ENCODE assay signal across 24 cellular contexts in genomic region chr18:30163573-30163972, GRCh38.
"Had no signal": no experiment of that assay in that cellular context is flagged by ENCODE, and none has a peak within 500 bp of the region (broad histone marks: within the 10 kb centered on the region; RNA-seq: fewer than 3 reads in every experiment).

No MANE protein-coding gene starts in this region.

- ATAC-seq: left colon; natural killer cell; right lobe of liver; stimulated activated memory B cell treated with anti-CD40 and anti-IgM and Interleukin-4, amounts not matched to agents 10 μg/mL and 1 μg/mL and 100 μg/mL, for 72 hours; stimulated activated naive CD8-positive, alpha-beta T cell treated with anti-CD3 and anti-CD28 coated beads, Interleukin-15, amount 100 ng/mL, for 72 hours had no signal

- FAIRE-seq: kidney had no signal

- H3K4me3 ChIP-seq: left ventricle myocardium inferior, neural progenitor cell, right atrium auricular region, right lobe of liver, smooth muscle cell, tibial nerve, uterus had no signal

- DNase-seq: hippocampal formation; kidney; left colon; left ventricle myocardium inferior; mesenchymal stem cell; naive B cell; natural killer cell; nephron progenitor cell; occipital lobe; right lobe of liver; stimulated activated CD4-positive, alpha-beta T cell treated with anti-CD3 and anti-CD28 coated beads, Interleukin-1b, Interleukin-23, amount 100 ng/mL, for 48 hours; stimulated activated CD4-positive, alpha-beta T cell treated with anti-CD3 and anti-CD28 coated beads, Interleukin-2, amount 100 ng/mL, for 48 hours; stimulated activated CD4-positive, alpha-beta T cell treated with anti-CD3 and anti-CD28 coated beads, Interleukin-4, amount 100 ng/mL, for 4 hours; stimulated activated CD8-positive, alpha-beta memory T cell treated with anti-CD3 and anti-CD28 coated beads, Interleukin-4, amount 100 ng/mL, for 48 hours; stimulated activated naive CD4-positive, alpha-beta T cell treated with Interleukin-2 at 50 U/mL for 16 hours; stimulated activated naive CD8-positive, alpha-beta T cell treated with anti-CD3 and anti-CD28 coated beads, Interleukin-15, amount 100 ng/mL, for 72 hours; substantia nigra; uterus had no signal

- H3K36me3 ChIP-seq: left ventricle myocardium inferior, neural progenitor cell, neutrophil, right atrium auricular region, right lobe of liver, tibial nerve, uterus had no signal

- H3K27me3 ChIP-seq: neural progenitor cell, neutrophil, right atrium auricular region, right lobe of liver, tibial nerve, uterus had no signal
